Comparison of ENCODE assay signal across 12 cellular contexts in genomic region chrX:110851780-110852179, GRCh38. TPM values are rescaled to one million over a fixed set of nuclear protein-coding genes. Genes with fewer than 3 reads are reported as not detected.
DNase-seq lines count a peak whose midpoint lies in the region; ATAC-seq and TF ChIP-seq lines count a peak whose summit lies in the region.
"Had no signal": no experiment of that assay in that cellular context is flagged by ENCODE, and none has a peak within 500 bp of the region (broad histone marks: within the 10 kb centered on the region; RNA-seq: fewer than 3 reads in every experiment).

No MANE protein-coding gene starts in this region.

- no peak overlapping the region for H3K4me3 Mint-ChIP-seq in chondrocyte (ENCODE audit: unreplicated experiment)
- H3K4me3 Mint-ChIP-seq: activated naive CD8-positive, alpha-beta T cell treated with anti-CD3 and anti-CD28 coated beads, Interleukin-2, amount 10 ng/mL, durations not matched to agents 7 days and 5 days; naive B cell had no signal

- TF ChIP-seq CTCF in choroid plexus epithelial cell (conservative IDR thresholded peaks at IDR 0.05; ENCODE audit: low read depth, low read length) (no peak), chondrocyte (IDR thresholded peaks at IDR 0.05) (no peak)

- H3K4me1 Mint-ChIP-seq in chondrocyte (ENCODE audit: low read depth), result no peaks in the 10 kb centered on the region

- ATAC-seq in GM19438 (IDR thresholded peaks at IDR 0.05; ENCODE audit: low read depth, unreplicated experiment) (peak; percentile 64), sciatic nerve (peak; percentile 46), GM21447 (IDR thresholded peaks at IDR 0.05; ENCODE audit: unreplicated experiment) (no peak)

- no peaks in the 10 kb centered on the region for H3K36me3 Mint-ChIP-seq in chondrocyte (ENCODE audit: low read depth)
- H3K36me3 Mint-ChIP-seq: activated naive CD8-positive, alpha-beta T cell treated with anti-CD3 and anti-CD28 coated beads, Interleukin-2, amount 10 ng/mL, durations not matched to agents 7 days and 5 days; naive B cell had no signal

- no peak overlapping the region for H3K27ac Mint-ChIP-seq in chondrocyte (ENCODE audit: unreplicated experiment)
- H3K27ac Mint-ChIP-seq: activated naive CD8-positive, alpha-beta T cell treated with anti-CD3 and anti-CD28 coated beads, Interleukin-2, amount 10 ng/mL, durations not matched to agents 7 days and 5 days had no signal

- DNase-seq in NCI-H226 (peak; percentile 8), choroid plexus epithelial cell (ENCODE audit: low read depth) (peak; percentile 7), sciatic nerve (ENCODE audit: low spot score) (no peak), T-helper 9 cell (no peak), chondrocyte (ENCODE audit: low spot score) (no peak), amniotic stem cell (lab: John Stamatoyannopoulos, UW) (no peak)
- DNase-seq: activated naive CD8-positive, alpha-beta T cell treated with anti-CD3 and anti-CD28 coated beads, Interleukin-2, amount 10 ng/mL, durations not matched to agents 7 days and 5 days; naive B cell; spleen had no signal

- H3K9me3 Mint-ChIP-seq in chondrocyte (ENCODE audit: low read depth), result no peaks in the 10 kb centered on the region
- H3K9me3 Mint-ChIP-seq: activated naive CD8-positive, alpha-beta T cell treated with anti-CD3 and anti-CD28 coated beads, Interleukin-2, amount 10 ng/mL, durations not matched to agents 7 days and 5 days; naive B cell had no signal

- H3K4me3 ChIP-seq in choroid plexus epithelial cell (ENCODE audit: low read depth, low read length), result no peak overlapping the region
- H3K4me3 ChIP-seq: spleen had no signal

- intact Hi-C loops in sciatic nerve (cut with DNase I), result no loop called here

- peaks cover 32% of the 10 kb centered on the region for H3K27me3 Mint-ChIP-seq in chondrocyte (ENCODE audit: low read depth)
- H3K27me3 Mint-ChIP-seq: activated naive CD8-positive, alpha-beta T cell treated with anti-CD3 and anti-CD28 coated beads, Interleukin-2, amount 10 ng/mL, durations not matched to agents 7 days and 5 days had no signal

RNA-seq across cellular contexts. Expression of gene CHRDL1, which starts 56.2 kb away (rescaled TPM):
- 183 TPM for total RNA-seq in sciatic nerve
- total RNA-seq in chondrocyte, result 0.51 to 1.2 TPM (median 1.2 TPM) in 3 replicates
- total RNA-seq: activated naive CD8-positive, alpha-beta T cell treated with anti-CD3 and anti-CD28 coated beads, Interleukin-2, amount 10 ng/mL, durations not matched to agents 7 days and 5 days; T-helper 1 cell treated with Interleukin-12 subunit alpha and Interleukin-12 subunit beta and Interleukin-4 antibody, amounts not matched to agents 30 ng/mL and 1 ng/mL, for 36 hours had no signal

Comparison
In these comparisons a context has a peak if more than half of its experiments do, and no peak if none do; other contexts are left out.
1. DNase-seq: peak in NCI-H226 (single experiment) and choroid plexus epithelial cell (single experiment); none in sciatic nerve (single experiment), T-helper 9 cell (single experiment), chondrocyte (single experiment) and amniotic stem cell (single experiment).
2. RNA of gene CHRDL1, which starts 56.2 kb away (total RNA-seq): 183 TPM in sciatic nerve (single experiment); 0.51 to 1.2 TPM in chondrocyte; every median in the first group is over 10 times any median in the second.